Comparison of ENCODE assay signal across 31 cellular contexts in genomic region chr12:71890475-71890874, GRCh38. TPM values are rescaled to one million over a fixed set of nuclear protein-coding genes. Genes with fewer than 3 reads are reported as not detected.
"Had no signal": no experiment of that assay in that cellular context is flagged by ENCODE, and none has a peak within 500 bp of the region (broad histone marks: within the 10 kb centered on the region; RNA-seq: fewer than 3 reads in every experiment).

No MANE protein-coding gene starts in this region.

- H3K36me3 ChIP-seq: colonic mucosa had no signal

- H3K9me3 ChIP-seq: colonic mucosa, SJCRH30, SK-N-SH had no signal

- H3K4me2 ChIP-seq: PC-9, SK-N-SH had no signal

- H3K9ac ChIP-seq: SK-N-SH had no signal

- H3K27ac ChIP-seq: cardiac muscle cell, colonic mucosa, PC-9, SJCRH30 had no signal

- ATAC-seq: activated T-cell treated with anti-CD3 and anti-CD28 coated beads, Interleukin-2, amount 50 U/mL, for 4 hours; WTC11 had no signal

- H2AFZ ChIP-seq: PC-9 had no signal

- H3K4me1 ChIP-seq: colonic mucosa, SJCRH30 had no signal

- H3K27me3 ChIP-seq: cardiac muscle cell, colonic mucosa, SJCRH30 had no signal

- H3K9me2 ChIP-seq: SK-N-SH had no signal

- H3K4me3 ChIP-seq: cardiac muscle cell, colonic mucosa, PC-9, SJCRH30 had no signal

- DNase-seq: activated CD4-positive, alpha-beta memory T cell treated with anti-CD3 and anti-CD28 coated beads for 36 hours; activated CD4-positive, alpha-beta T cell treated with anti-CD3 and anti-CD28 coated beads for 4 hours; activated CD4-positive, alpha-beta T cell treated with anti-CD3 and anti-CD28 coated beads, Interleukin-2, amount 50 U/mL, for 1 hour; activated CD4-positive, CD25-positive, alpha-beta regulatory T cell treated with anti-CD3 and anti-CD28 coated beads, Interleukin-2, amount 50 U/mL, for 72 hours; activated CD8-positive, alpha-beta memory T cell treated with anti-CD3 and anti-CD28 coated beads, Interleukin-2, amount 50 U/mL, for 4 hours; activated gamma-delta T cell treated with Interleukin-2 at 50 U/mL for 16 hours; activated naive CD4-positive, alpha-beta T cell treated with anti-CD3 and anti-CD28 coated beads for 36 hours; activated naive CD8-positive, alpha-beta T cell treated with anti-CD3 and anti-CD28 coated beads for 36 hours; activated T-cell treated with anti-CD3 and anti-CD28 coated beads for 4 hours; activated T-cell treated with anti-CD3 and anti-CD28 coated beads, Interleukin-2, amount 50 U/mL, for 4 hours; amniotic stem cell; aorta; colonic mucosa; MM.1S; MV-4-11; NCI-H1092; NCI-H1436 treated with DMSO at 0.1 percent for 48 hours; NCI-H1694 treated with DMSO at 0.1 percent for 48 hours; NCI-H2029; NCI-H345; NCI-H524 treated with DMSO at 0.1 percent for 48 hours; PC-9; SHP77; SJCRH30; SK-N-SH had no signal

RNA-seq across cellular contexts. Expression of gene TPH2, which starts 48.2 kb away (rescaled TPM):
- total RNA-seq: activated CD4-positive, alpha-beta memory T cell treated with anti-CD3 and anti-CD28 coated beads for 36 hours; activated naive CD4-positive, alpha-beta T cell treated with anti-CD3 and anti-CD28 coated beads for 36 hours; activated naive CD8-positive, alpha-beta T cell treated with anti-CD3 and anti-CD28 coated beads for 36 hours; activated T-cell treated with anti-CD3 and anti-CD28 coated beads, Interleukin-2, amount 50 U/mL, for 4 hours; activated T-helper 1 cell treated with anti-CD3 and anti-CD28 coated beads, Interleukin-12 subunit alpha, Interleukin-12 subunit beta, Interleukin-2, Interleukin-4 antibody, amounts not matched to agents 30 ng/mL and 10 ng/mL and 1 ng/mL, durations not matched to agents 14 hours and 24 hours and 36 hours; aorta; cardiac muscle cell; chondrocyte; colonic mucosa; LHCN-M2; NCI-H460; PC-9; SJCRH30 had no signal
- polyA plus RNA-seq: aorta, cardiac muscle cell, SK-N-SH had no signal
